ENCODE assay signal across 8 cellular contexts in the genomic region with DNA sequence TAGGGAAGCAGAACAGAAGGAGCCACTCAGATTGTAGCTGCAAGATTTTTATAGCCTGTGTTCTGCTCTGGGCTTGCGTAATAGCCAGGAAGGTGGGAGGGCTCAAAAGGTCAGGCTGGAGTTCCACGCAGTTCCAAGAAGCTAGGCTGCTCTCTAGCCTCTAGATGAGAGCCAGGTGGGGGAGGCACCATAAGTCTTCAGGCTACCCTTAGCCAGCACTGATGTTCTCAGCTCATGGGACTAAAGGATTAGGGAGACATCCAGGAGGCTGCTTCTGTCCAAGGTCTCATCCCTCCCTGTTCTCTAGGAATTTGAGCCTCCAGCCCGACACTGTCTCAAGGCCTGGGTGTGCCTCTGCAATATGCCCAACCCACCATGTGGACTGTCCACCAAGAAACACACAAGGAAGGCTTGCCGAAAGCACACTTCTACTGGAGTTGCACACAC. TPM values are rescaled to one million over a fixed set of nuclear protein-coding genes. Genes with fewer than 3 reads are reported as not detected.
DNase-seq lines count a peak whose midpoint lies in the region; ATAC-seq and TF ChIP-seq lines count a peak whose summit lies in the region.

No MANE protein-coding gene starts in this region.

- H3K4me3 ChIP-seq in DND-41 (ENCODE audit: low read depth in 1 of 2, low read length in 2 of 2) (peak overlapping the region in 1 of 2 experiments; percentile 90; a peak in 2 of 4 replicates), PC-9 (peak overlapping the region; percentile 92; the same call in 1 of the 2 replicates), esophagus (ENCODE audit: low read depth in 1 of 2, low read length in 2 of 2) (peak overlapping the region; percentile 3 to 82), neural cell (ENCODE audit: low read length) (peak overlapping the region; percentile 96)

- H4K20me1 ChIP-seq in DND-41 (ENCODE audit: insufficient read depth, low read length), result peaks cover 30% of the 10 kb centered on the region
- H4K20me1 ChIP-seq in PC-9 (ENCODE audit: insufficient read depth), result no peaks in the 10 kb centered on the region
- H4K20me1 ChIP-seq in neural cell (ENCODE audit: insufficient read depth), result peaks cover 44% of the 10 kb centered on the region

- POLR2A ChIA-PET in PC-9 (lab: Charles Lee; ENCODE audit: unreplicated experiment), result no interaction called here

- no peak for TF ChIP-seq RAD21 in neural cell (conservative IDR thresholded peaks at IDR 0.05)

- H3K9me2 ChIP-seq in PC-9 (ENCODE audit: insufficient read depth) (no peaks in the 10 kb centered on the region), neural cell (ENCODE audit: insufficient read depth, low read length) (no peaks in the 10 kb centered on the region)

- peak overlapping the region; percentile 67 for H3K27ac ChIP-seq in DND-41 (ENCODE audit: low read length)
- H3K27ac ChIP-seq in PC-9, result 0 out of 2 replicates have a peak overlapping the region, but pooled peaks have one; percentile 21
- peak overlapping the region; percentile 93 to 97 for H3K27ac ChIP-seq in esophagus (ENCODE audit: low read depth in 2 of 2, low read length in 1 of 2)
- H3K27ac ChIP-seq in neural cell (ENCODE audit: low read length), result peak overlapping the region; percentile 100

- H3K79me2 ChIP-seq in DND-41 (ENCODE audit: insufficient read depth, low read length) (peaks cover 48% of the 10 kb centered on the region), PC-9 (ENCODE audit: low read depth) (peaks cover 39% of the 10 kb centered on the region), neural cell (replicated peaks; ENCODE audit: insufficient read depth, low read length) (peaks cover 50% of the 10 kb centered on the region)

- no peak overlapping the region for H2AFZ ChIP-seq in DND-41 (ENCODE audit: low read depth, low read length)
- H2AFZ ChIP-seq in PC-9, result peak overlapping the region; percentile 99; the same call in 1 of the 2 replicates
- no peak overlapping the region for H2AFZ ChIP-seq in neural cell (ENCODE audit: low read depth, low read length)

- DNase-seq in DND-41 (no peak), PC-9 (no peak), NCI-H526 treated with DMSO at 0.1 percent for 48 hours (lab: John Stamatoyannopoulos, UW) (no peak), posterior vena cava (ENCODE audit: low spot score) (no peak)
- no peak for DNase-seq in NK-92 treated with Interleukin-12 subunit alpha and Interleukin-12 subunit beta, amount 100 ng/mL, for 24 hours (lab: John Stamatoyannopoulos, UW)

- intact Hi-C loops in PC-9 (cut with micrococcal nuclease; ENCODE audit: unreplicated experiment), result no loop called here
- intact Hi-C loops in posterior vena cava (cut with DNase I), result no loop called here

- ATAC-seq in DND-41 (ENCODE audit: insufficient read depth, low read depth) (no peak), GM18517 (IDR thresholded peaks at IDR 0.05; ENCODE audit: unreplicated experiment) (no peak)

- peaks cover 26% of the 10 kb centered on the region for H3K4me1 ChIP-seq in DND-41 (ENCODE audit: insufficient read depth, low read length)
- peaks cover 43% of the 10 kb centered on the region for H3K4me1 ChIP-seq in PC-9 (replicated peaks; ENCODE audit: insufficient read depth)
- peaks cover 10 to 23% of the 10 kb centered on the region in 2 donors for H3K4me1 ChIP-seq in esophagus (ENCODE audit: control insufficient read depth in 2 of 2, insufficient read depth in 2 of 2, low read length in 1 of 2)

- H3K4me2 ChIP-seq in DND-41 (ENCODE audit: insufficient read depth, low read length), result peak overlapping the region; percentile 92
- peak overlapping the region; percentile 99 for H3K4me2 ChIP-seq in PC-9
- peak overlapping the region; percentile 100 for H3K4me2 ChIP-seq in neural cell (ENCODE audit: low read length)

- CTCF ChIA-PET in PC-9 (lab: Charles Lee), result interaction anchor here (0.6 to 2.7 kb wide), 4 partner anchors 12 to 45 kb away, joined by 3 to 22 read pairs (median 6); no protein-coding TSS in a partner anchor

- no peaks in the 10 kb centered on the region for H3K9me3 ChIP-seq in DND-41 (ENCODE audit: insufficient read depth, low read length, severe bottlenecking)
- H3K9me3 ChIP-seq in PC-9 (ENCODE audit: insufficient read depth, low read depth), result no peaks in the 10 kb centered on the region
- no peaks in the 10 kb centered on the region for H3K9me3 ChIP-seq in esophagus (ENCODE audit: control insufficient read depth in 2 of 2, insufficient read depth in 1 of 2, low read depth in 1 of 2, low read length in 1 of 2)
- no peaks in the 10 kb centered on the region for H3K9me3 ChIP-seq in neural cell (ENCODE audit: low read length)

- H3K36me3 ChIP-seq in DND-41 (ENCODE audit: insufficient read depth, low read length) (peaks cover 38% of the 10 kb centered on the region), PC-9 (ENCODE audit: low read depth) (0 out of 2 replicates have a peak, but pooled peaks cover 2% of the 10 kb centered on the region), esophagus (ENCODE audit: control insufficient read depth in 2 of 2, insufficient read depth in 2 of 2, low read length in 1 of 2) (peaks cover 0 to 17% of the 10 kb centered on the region in 2 donors), neural cell (ENCODE audit: insufficient read depth, low read length) (peaks cover 6% of the 10 kb centered on the region)

- H3F3A ChIP-seq in PC-9 (ENCODE audit: insufficient read depth, low read depth), result peaks cover 20% of the 10 kb centered on the region; the same call in 1 of the 2 replicates
- H3F3A ChIP-seq in neural cell (ENCODE audit: insufficient read depth, low read length, poor library complexity, severe bottlenecking), result no peaks in the 10 kb centered on the region

- BruUV-seq in PC-9 (replicated peaks; lab: Mats Ljungman, UMichigan), result TSS peak; percentile 31

- H3K9ac ChIP-seq in DND-41 (ENCODE audit: low read depth, low read length) (peak overlapping the region; percentile 85; the same call in 1 of the 2 replicates), neural cell (ENCODE audit: low read length) (peak overlapping the region; percentile 100)

- 21 to 38% methylated on average over 4 of the region's 4 CpGs for WGBS in esophagus, 2 donors

- TF ChIP-seq CTCF in DND-41 (IDR thresholded peaks at IDR 0.05; ENCODE audit: borderline replicate concordance, extremely low read depth, low read length, poor library complexity, severe bottlenecking), result no peak
- TF ChIP-seq CTCF in PC-9 (conservative IDR thresholded peaks at IDR 0.05), result no peak
- TF ChIP-seq CTCF in neural cell (IDR thresholded peaks at IDR 0.05; ENCODE audit: poor library complexity, severe bottlenecking), result no peak

- TF ChIP-seq EP300 in neural cell (conservative IDR thresholded peaks at IDR 0.05; ENCODE audit: poor library complexity, severe bottlenecking), result no peak

- H3K27me3 ChIP-seq in DND-41 (ENCODE audit: insufficient read depth, low read length, poor library complexity) (no peaks in the 10 kb centered on the region), PC-9 (ENCODE audit: insufficient read depth, low read depth) (no peaks in the 10 kb centered on the region), esophagus (ENCODE audit: control insufficient read depth in 1 of 2, insufficient read depth in 2 of 2, low read length in 2 of 2) (no peaks in the 10 kb centered on the region), neural cell (ENCODE audit: insufficient read depth, low read depth, low read length) (no peaks in the 10 kb centered on the region)

TF ChIP-seq in neural cell, 6 proteins besides CTCF, POLR2A, EP300 and RAD21 (continues in another document):
- TF ChIP-seq SMC3 (conservative IDR thresholded peaks at IDR 0.05; ENCODE audit: poor library complexity) (no peak), EZH2 (IDR thresholded peaks at IDR 0.05; ENCODE audit: borderline replicate concordance, insufficient read depth, low read length, poor library complexity, severe bottlenecking) (no peak)

RNA-seq across cellular contexts. Expression of gene LMBR1L, which starts 1.7 kb away (rescaled TPM):
- 53.9 and 63.3 TPM in 2 replicates for total RNA-seq in PC-9 (2021)
- polyA plus RNA-seq in esophagus, result 10 to 100 TPM; 28.3 to 36.2 TPM
- 344 and 381 TPM in 2 replicates for polyA plus RNA-seq in neural cell
- 165 and 169 TPM in 2 replicates for polyA minus RNA-seq in neural cell
- 10 to 100 TPM; 37.7 to 40.8 TPM for total RNA-seq in posterior vena cava

RNA-seq across cellular contexts. Expression of gene DHH, which starts 14.4 kb away (rescaled TPM):
- total RNA-seq in PC-9 (2021) (0.13 and 0.28 TPM in 2 replicates), posterior vena cava (1 to 10 TPM in 1 of 2 donors, under 1 TPM in 1; 0.93 to 2.7 TPM)
- polyA plus RNA-seq in esophagus (under 1 TPM; 0.06 to 0.21 TPM), neural cell (0.28 and 0.66 TPM in 2 replicates)
- polyA minus RNA-seq in neural cell, result 0.46 and 0.49 TPM in 2 replicates

RNA-seq across cellular contexts. Expression of gene TUBA1B, which starts 22.2 kb away (rescaled TPM):
- total RNA-seq in PC-9 (2021) (930 and 1,061 TPM in 2 replicates), posterior vena cava (100 to 1,000 TPM; 763 to 783 TPM)
- polyA plus RNA-seq in esophagus (100 to 1,000 TPM; 255 to 693 TPM), neural cell (573 and 605 TPM in 2 replicates)
- 371 and 430 TPM in 2 replicates for polyA minus RNA-seq in neural cell

RNA-seq across cellular contexts. Expression of gene RHEBL1, which starts 39.2 kb away (rescaled TPM):
- total RNA-seq in PC-9 (2021) (2.9 and 3.4 TPM in 2 replicates), posterior vena cava (under 1 TPM in 1 of 2 donors, not detected in 1; 0.38 TPM)
- polyA plus RNA-seq in esophagus (under 1 TPM; 0.24 to 0.39 TPM), neural cell (0.68 TPM in 1 of 2 replicates, not detected in the other)
- not detected in 2 replicates for polyA minus RNA-seq in neural cell

RNA-seq across cellular contexts. Expression of gene KMT2D, which starts 48.4 kb away (rescaled TPM):
- total RNA-seq in PC-9 (2021) (94.0 and 97.9 TPM in 2 replicates), posterior vena cava (10 to 100 TPM; 59.5 to 63.3 TPM)
- polyA plus RNA-seq in esophagus (10 to 100 TPM; 13.2 to 46.6 TPM), neural cell (14.1 and 15.8 TPM in 2 replicates)
- 36.8 and 37.7 TPM in 2 replicates for polyA minus RNA-seq in neural cell

Comparison
In these comparisons a context has a peak if more than half of its experiments do, and no peak if none do; other contexts are left out.
1. H3K27ac ChIP-seq: peak in every context shown above with its lines; median percentile 100 in neural cell; 95 in esophagus; 67 in DND-41; 21 in PC-9.